In the genomic region with DNA sequence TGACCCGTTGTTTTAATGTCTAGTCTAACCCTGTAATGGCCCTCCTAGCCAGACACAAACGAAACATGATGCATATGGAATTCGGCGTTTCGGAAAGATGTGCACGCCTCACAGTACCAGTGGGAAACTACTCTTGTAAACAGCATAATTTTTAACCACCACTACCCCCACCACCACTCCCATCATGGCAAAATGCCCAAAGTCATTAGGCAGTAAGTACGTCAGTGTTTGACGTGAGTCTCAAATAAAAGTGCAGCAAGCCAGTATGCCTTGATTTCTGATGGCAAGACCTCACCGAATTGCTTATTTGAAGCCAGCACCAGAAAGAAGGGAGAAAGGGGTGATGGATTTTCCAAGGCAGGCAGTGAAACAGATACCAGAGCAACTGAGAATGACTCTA, we compare ENCODE assay signal across 21 cellular contexts.
"Had no signal": no experiment of that assay in that cellular context is flagged by ENCODE, and none has a peak within 500 bp of the region (broad histone marks: within the 10 kb centered on the region; RNA-seq: fewer than 3 reads in every experiment).

No MANE protein-coding gene starts in this region.

- H2AFZ ChIP-seq: neural progenitor cell had no signal

- H3K36me3 Mint-ChIP-seq: neural progenitor cell had no signal

- DNase-seq: activated CD4-positive, alpha-beta T cell treated with anti-CD3 and anti-CD28 coated beads, Interleukin-2, amount 50 U/mL, for 4 hours; activated effector memory CD4-positive, alpha-beta T cell treated with anti-CD3 and anti-CD28 coated beads, Interleukin-2, amount 50 U/mL, for 16 hours; activated naive CD4-positive, alpha-beta T cell treated with anti-CD3 and anti-CD28 coated beads, Interleukin-2, amount 50 U/mL, for 16 hours; activated T-cell treated with anti-CD3 and anti-CD28 coated beads, Interleukin-2, amount 50 U/mL, for 72 hours; aorta; brain microvascular endothelial cell; central memory CD4-positive, alpha-beta T cell; heart left ventricle; immature natural killer cell; naive thymus-derived CD4-positive, alpha-beta T cell; right cardiac atrium; stimulated activated CD4-positive, alpha-beta T cell treated with anti-CD3 and anti-CD28 coated beads, Interleukin-15, amount 100 ng/mL, for 24 hours; stimulated activated CD4-positive, alpha-beta T cell treated with anti-CD3 and anti-CD28 coated beads, Interleukin-2, amount 100 ng/mL, for 48 hours; trophoblast cell; WERI-Rb-1 had no signal

- H3K4me3 Mint-ChIP-seq: activated T-cell treated with anti-CD3 and anti-CD28 coated beads, Interleukin-2, amount 50 U/mL, for 72 hours; immature natural killer cell; memory B cell; naive thymus-derived CD4-positive, alpha-beta T cell; neural progenitor cell; stimulated activated naive CD8-positive, alpha-beta T cell treated with anti-CD3 and anti-CD28 coated beads, Interleukin-15, Interleukin-2, amounts not matched to agents 100 ng/mL and 50 ng/mL, for 24 hours had no signal

- ATAC-seq: activated T-cell treated with anti-CD3 and anti-CD28 coated beads, Interleukin-2, amount 50 U/mL, for 72 hours; heart left ventricle; naive thymus-derived CD4-positive, alpha-beta T cell; right cardiac atrium had no signal

- H3K9ac ChIP-seq: neural progenitor cell had no signal

- H3K4me1 Mint-ChIP-seq: memory B cell; naive thymus-derived CD4-positive, alpha-beta T cell; neural progenitor cell had no signal

- H3K27ac Mint-ChIP-seq: activated T-cell treated with anti-CD3 and anti-CD28 coated beads, Interleukin-2, amount 50 U/mL, for 72 hours; memory B cell; naive thymus-derived CD4-positive, alpha-beta T cell; neural progenitor cell; stimulated activated naive CD8-positive, alpha-beta T cell treated with anti-CD3 and anti-CD28 coated beads, Interleukin-15, Interleukin-2, amounts not matched to agents 100 ng/mL and 50 ng/mL, for 24 hours had no signal

- H3K27ac ChIP-seq: brain microvascular endothelial cell, heart left ventricle, neural progenitor cell, prostate gland, skin epidermis, WERI-Rb-1 had no signal

- H3K4me1 ChIP-seq: heart left ventricle, neural progenitor cell had no signal

- H3K27me3 ChIP-seq: brain microvascular endothelial cell, gastrocnemius medialis, heart left ventricle, neural progenitor cell had no signal

- H3K4me2 ChIP-seq: neural progenitor cell had no signal

- H3K9me3 ChIP-seq: gastrocnemius medialis, prostate gland had no signal

- H3K36me3 ChIP-seq: brain microvascular endothelial cell, gastrocnemius medialis, heart left ventricle, neural progenitor cell, prostate gland, WERI-Rb-1 had no signal

- H3K4me3 ChIP-seq: gastrocnemius medialis, heart left ventricle, neural progenitor cell, prostate gland, skin epidermis had no signal
